10 cellular contexts compared by ENCODE assay signal in genomic region chr12:56514014-56514318, GRCh38. TPM values are rescaled to one million over a fixed set of nuclear protein-coding genes. Genes with fewer than 3 reads are reported as not detected.
"Had no signal": no experiment of that assay in that cellular context is flagged by ENCODE, and none has a peak within 500 bp of the region (broad histone marks: within the 10 kb centered on the region; RNA-seq: fewer than 3 reads in every experiment).

No MANE protein-coding gene starts in this region.

RNA-seq across cellular contexts. Expression of gene MIP, which starts 59.5 kb away (rescaled TPM):
- total RNA-seq: activated naive CD8-positive, alpha-beta T cell treated with anti-CD3 and anti-CD28 coated beads for 36 hours; astrocyte; epithelial cell of proximal tubule; fibroblast of lung; glomerular endothelial cell; kidney; neural crest cell; posterior vena cava; temporal lobe; upper lobe of right lung had no signal
- polyA plus RNA-seq: fibroblast of lung had no signal
